Comparison of ENCODE assay signal across 9 cellular contexts in the genomic region with DNA sequence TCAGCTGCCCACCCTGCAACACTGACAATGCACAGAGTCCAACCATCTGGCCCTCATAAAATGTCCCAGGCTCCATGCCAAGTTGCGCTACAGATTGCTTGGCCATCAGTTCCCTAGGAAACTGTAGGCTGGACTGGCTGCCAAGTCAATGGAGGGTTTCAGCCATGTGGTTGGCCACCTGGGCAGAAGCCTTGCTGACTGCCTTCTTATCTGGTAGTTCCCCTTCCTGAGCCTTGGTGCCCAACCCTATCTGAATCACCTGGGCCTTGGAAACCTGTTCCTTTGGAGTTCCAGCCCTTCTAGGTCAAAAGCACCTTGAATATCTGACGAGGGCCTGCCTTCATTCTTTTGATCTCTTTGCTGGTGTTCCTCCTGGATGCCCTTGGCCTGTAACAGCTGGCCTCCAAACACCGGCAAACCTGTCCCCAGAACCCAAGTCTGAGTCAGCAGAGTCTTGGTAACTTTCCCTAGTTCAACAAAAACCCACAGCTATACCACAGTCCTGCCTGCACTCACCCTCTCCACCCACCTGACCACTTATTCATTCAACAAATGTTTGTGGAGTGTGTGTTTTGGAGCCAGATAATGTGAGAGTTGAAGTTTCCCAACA. TPM values are rescaled to one million over a fixed set of nuclear protein-coding genes. Genes with fewer than 3 reads are reported as not detected.
DNase-seq lines count a peak whose midpoint lies in the region; ATAC-seq lines count a peak whose summit lies in the region.
"Had no signal": no experiment of that assay in that cellular context is flagged by ENCODE, and none has a peak within 500 bp of the region (broad histone marks: within the 10 kb centered on the region; RNA-seq: fewer than 3 reads in every experiment).

No MANE protein-coding gene starts in this region.

- no peaks in the 10 kb centered on the region for H3K36me3 Mint-ChIP-seq in central memory CD8-positive, alpha-beta T cell (ENCODE audit: insufficient read depth)

- H3K27ac ChIP-seq in rectal smooth muscle tissue (ENCODE audit: low read depth, low read length) = no peak overlapping the region
- H3K27ac ChIP-seq: heart right ventricle had no signal

- H3K36me3 ChIP-seq in H7 (replicated peaks; ENCODE audit: control insufficient read depth, insufficient read depth, low read length) = no peaks in the 10 kb centered on the region
- H3K36me3 ChIP-seq in rectal smooth muscle tissue (ENCODE audit: control insufficient read depth, insufficient read depth, low read length) = no peaks in the 10 kb centered on the region
- H3K36me3 ChIP-seq: heart right ventricle had no signal

- H3K4me3 Mint-ChIP-seq in central memory CD8-positive, alpha-beta T cell = no peak overlapping the region

- H3K27ac Mint-ChIP-seq in central memory CD8-positive, alpha-beta T cell (ENCODE audit: low read depth) = peak overlapping the region; percentile 5

- H3K27me3 Mint-ChIP-seq in central memory CD8-positive, alpha-beta T cell = no peaks in the 10 kb centered on the region

- H3K9me3 Mint-ChIP-seq in central memory CD8-positive, alpha-beta T cell = peaks cover 5% of the 10 kb centered on the region

- ATAC-seq in central memory CD8-positive, alpha-beta T cell (replicated peaks; ENCODE audit: extremely low read depth, poor library complexity, severe bottlenecking) = no peak
- no peak for ATAC-seq in HG03457 (IDR thresholded peaks at IDR 0.05; ENCODE audit: unreplicated experiment)
- no peak for ATAC-seq in GM21526 (IDR thresholded peaks at IDR 0.05; ENCODE audit: low FRiP score, unreplicated experiment)
- no peak for ATAC-seq in HG03196 (IDR thresholded peaks at IDR 0.05; ENCODE audit: unreplicated experiment)

- H3K9ac ChIP-seq in rectal smooth muscle tissue (ENCODE audit: low read length) = no peak overlapping the region

- peak; percentile 2 for DNase-seq in H7
- DNase-seq in NCI-H2029 treated with DMSO at 0.1 percent for 48 hours (lab: John Stamatoyannopoulos, UW) = peak; percentile 80
- no peak for DNase-seq in central memory CD8-positive, alpha-beta T cell (ENCODE audit: low spot score in 2 of 2)
- DNase-seq: heart right ventricle; stimulated activated CD4-positive, alpha-beta T cell treated with anti-CD3 and anti-CD28 coated beads, Interleukin-4, amount 100 ng/mL, for 24 hours had no signal

- H3K4me3 ChIP-seq in H7 (ENCODE audit: insufficient read depth, low read depth, low read length) = no peak overlapping the region
- H3K4me3 ChIP-seq in rectal smooth muscle tissue (ENCODE audit: low read length) = peak overlapping the region; percentile 18
- H3K4me3 ChIP-seq: heart right ventricle had no signal

- H3K4me1 ChIP-seq in rectal smooth muscle tissue (ENCODE audit: control insufficient read depth, insufficient read depth, low read length) = peaks cover 3% of the 10 kb centered on the region

- peaks cover 48% of the 10 kb centered on the region for H3K4me1 Mint-ChIP-seq in central memory CD8-positive, alpha-beta T cell

- H3K27me3 ChIP-seq in H7 (ENCODE audit: control insufficient read depth, insufficient read depth, low read length) (no peaks in the 10 kb centered on the region), rectal smooth muscle tissue (ENCODE audit: control insufficient read depth, insufficient read depth, low read length) (no peaks in the 10 kb centered on the region)

RNA-seq across cellular contexts. Expression of gene KDM7A, which starts 37.4 kb away (rescaled TPM):
- 5.5 and 7.1 TPM in 2 replicates for total RNA-seq in H7 (2014; rRNA removed; shearing (Covaris generic))

Comparison
In these comparisons a context has a peak if more than half of its experiments do, and no peak if none do; other contexts are left out.
1. DNase-seq: peak in H7 (single experiment) and NCI-H2029 treated with DMSO at 0.1 percent for 48 hours (single experiment); none in central memory CD8-positive, alpha-beta T cell (0 of 2).